ENCODE assay signal across 8 cellular contexts in the genomic region with DNA sequence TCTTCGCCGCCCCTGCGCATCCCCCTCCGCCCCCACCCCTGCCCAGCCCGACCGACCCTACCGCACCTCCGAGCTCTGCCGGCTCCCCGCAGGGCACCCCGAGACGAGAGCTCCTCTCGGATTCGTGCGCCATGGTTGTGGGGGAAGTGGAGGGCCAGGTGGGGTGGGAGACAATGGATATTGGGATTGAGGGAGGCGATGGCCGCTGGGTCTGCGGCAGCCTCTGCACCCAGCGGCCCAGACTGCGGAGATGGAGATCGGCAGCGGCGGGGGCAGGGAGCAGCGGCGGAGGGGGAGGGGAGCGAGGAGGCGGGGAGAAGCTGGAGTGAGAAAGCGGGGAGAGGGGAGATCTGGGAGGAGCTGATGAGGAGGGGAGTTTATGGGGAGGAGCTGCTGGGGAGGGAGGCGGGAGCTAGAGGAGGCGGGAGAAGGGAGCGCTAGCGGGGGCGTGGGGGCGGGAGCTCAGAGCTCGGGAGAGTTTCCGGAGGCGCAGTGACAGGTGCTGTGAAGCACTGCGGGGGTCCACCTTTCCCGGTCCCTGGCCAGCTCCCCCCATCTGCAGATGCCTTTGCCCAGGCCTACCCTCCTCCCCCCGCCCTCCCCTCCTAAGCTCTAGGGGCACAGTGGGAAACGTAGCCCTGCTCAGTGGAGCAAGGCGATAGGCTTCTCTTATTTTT. TPM values are rescaled to one million over a fixed set of nuclear protein-coding genes. Genes with fewer than 3 reads are reported as not detected.
DNase-seq lines count a peak whose midpoint lies in the region; ATAC-seq, FAIRE-seq and TF ChIP-seq lines count a peak whose summit lies in the region.

A gene (minus strand): TSS at position 352 of the 677 bp plus-strand sequence. CDS start 219 bp downstream, at position 133.

- H3K9me3 Mint-ChIP-seq in central memory CD8-positive, alpha-beta T cell, result no peaks in the 10 kb centered on the region

- no peak within 1 kb of the TSS for H3K9ac ChIP-seq in keratinocyte (ENCODE audit: control insufficient read depth, extremely low read depth, insufficient read depth, low read length)

- no peak within 1 kb of the TSS for H3K27ac ChIP-seq in keratinocyte (ENCODE audit: control insufficient read depth, insufficient read depth, low read length)

- H3K4me1 ChIP-seq in keratinocyte (ENCODE audit: control insufficient read depth, extremely low read depth, insufficient read depth, low read length), result peaks cover 5% of the 10 kb centered on the region

- TF ChIP-seq CTCF in keratinocyte (optimal IDR thresholded peaks at IDR 0.05 in 1 of 3, IDR thresholded peaks at IDR 0.05 in 1 of 3, conservative IDR thresholded peaks at IDR 0.05 in 1 of 3; ENCODE audit: extremely low read depth in 1 of 3, insufficient read depth in 2 of 3, low read length in 3 of 3), result no peak

- dilution Hi-C loops in keratinocyte (cut with MboI; ENCODE audit: extremely low pct_ligation_motif_present, low sequenced_read_pairs), result no loop called here

- FAIRE-seq in keratinocyte (lab: Jason Lieb, UNC), result no peak

- peak; percentile 59 for ATAC-seq in GM18498 (IDR thresholded peaks at IDR 0.05; ENCODE audit: unreplicated experiment)
- ATAC-seq in central memory CD8-positive, alpha-beta T cell (replicated peaks; ENCODE audit: extremely low read depth, poor library complexity, severe bottlenecking), result peak; percentile 69

- H3K4me1 Mint-ChIP-seq in central memory CD8-positive, alpha-beta T cell, result peaks cover 18% of the 10 kb centered on the region

- no peaks in the 10 kb centered on the region for H3K9me3 ChIP-seq in keratinocyte (ENCODE audit: control insufficient read depth, low read depth, low read length)

- peak within 1 kb of the TSS; percentile 79 for H3K4me3 Mint-ChIP-seq in central memory CD8-positive, alpha-beta T cell

- H3K4me3 ChIP-seq in keratinocyte (ENCODE audit: control insufficient read depth in 2 of 3, extremely low read depth in 1 of 3, insufficient read depth in 2 of 3, low read depth in 1 of 3, low read length in 3 of 3), result peak within 1 kb of the TSS; percentile 22 to 67 (median 43)

- no peaks in the 10 kb centered on the region for H4K20me1 ChIP-seq in keratinocyte (ENCODE audit: control insufficient read depth, extremely low read depth, insufficient read depth, low read length)

- no peaks in the 10 kb centered on the region for H3K36me3 ChIP-seq in keratinocyte (ENCODE audit: control insufficient read depth in 2 of 2, extremely low read depth in 1 of 2, insufficient read depth in 2 of 2, low read length in 2 of 2)

- peaks cover 3% of the 10 kb centered on the region for H3K27me3 ChIP-seq in keratinocyte (ENCODE audit: control insufficient read depth, extremely low read depth, insufficient read depth, low read length)

- no peaks in the 10 kb centered on the region for H3K79me2 ChIP-seq in keratinocyte (ENCODE audit: control insufficient read depth, insufficient read depth, low read length)

- no peaks in the 10 kb centered on the region for H3K36me3 Mint-ChIP-seq in central memory CD8-positive, alpha-beta T cell (ENCODE audit: insufficient read depth)

- peak within 1 kb of the TSS; percentile 51 for H3K4me2 ChIP-seq in keratinocyte (ENCODE audit: control insufficient read depth, extremely low read depth, insufficient read depth, low read depth, low read length)

- peak within 1 kb of the TSS; percentile 77 for H2AFZ ChIP-seq in keratinocyte (ENCODE audit: control insufficient read depth, low read length)

- H3K27ac Mint-ChIP-seq in central memory CD8-positive, alpha-beta T cell (ENCODE audit: low read depth), result peak within 1 kb of the TSS; percentile 77

- peak; percentile 92 for DNase-seq in NCI-H1694 (lab: John Stamatoyannopoulos, UW)
- peak; percentile 31 for DNase-seq in activated CD4-positive, CD25-positive, alpha-beta regulatory T cell treated with anti-CD3 and anti-CD28 coated beads, Interleukin-2, amount 50 U/mL, for 16 hours (ENCODE audit: low read depth, low spot score)
- no peak for DNase-seq in central memory CD8-positive, alpha-beta T cell (ENCODE audit: low spot score in 2 of 2)
- DNase-seq in keratinocyte (ENCODE audit: low read depth, low spot score), result peak; percentile 11
- peak; percentile 66 for DNase-seq in stimulated activated CD4-positive, alpha-beta T cell treated with anti-CD3 and anti-CD28 coated beads, Interleukin-12 subunit alpha, Interleukin-12 subunit beta, amount 100 ng/mL, for 4 hours
- DNase-seq in epidermal melanocyte (ENCODE audit: insufficient read length, low spot score), result no peak
- DNase-seq in retina, result no peak

- H3K27me3 Mint-ChIP-seq in central memory CD8-positive, alpha-beta T cell, result no peaks in the 10 kb centered on the region

- H3K9me1 ChIP-seq in keratinocyte (ENCODE audit: control insufficient read depth, extremely low read depth, insufficient read depth, low read length), result no peaks in the 10 kb centered on the region

RNA-seq across cellular contexts. Expression of the gene that starts here (rescaled TPM):
- polyA plus RNA-seq in keratinocyte, result 0.44 to 0.84 TPM (median 0.64 TPM) in 3 replicates
- polyA plus RNA-seq in keratinocyte (2011; ENCODE audit: low read depth), result 0.16 TPM
- 0.57 and 0.63 TPM in 2 replicates for polyA plus RNA-seq in keratinocyte (2011; cell fraction: cytosol; rRNA removed)
- polyA plus RNA-seq in keratinocyte (2011; cell fraction: nucleus; rRNA removed), result 0.55 and 0.68 TPM in 2 replicates
- 0.39 and 1.0 TPM in 2 replicates for polyA plus RNA-seq in keratinocyte (2012; ENCODE audit: low replicate concordance)
- polyA minus RNA-seq in keratinocyte, result 0.73 to 3.1 TPM (median 0.90 TPM) in 3 replicates
- polyA minus RNA-seq in keratinocyte (2011; cell fraction: cytosol; rRNA and poly(A)+ RNA removed), result not detected
- polyA minus RNA-seq in keratinocyte (2011; cell fraction: nucleus; rRNA and poly(A)+ RNA removed), result 0.54 and 0.63 TPM in 2 replicates

Comparison
In these comparisons a context has a peak if more than half of its experiments do, and no peak if none do; other contexts are left out.
1. DNase-seq: peak in NCI-H1694 (single experiment), activated CD4-positive, CD25-positive, alpha-beta regulatory T cell treated with anti-CD3 and anti-CD28 coated beads, Interleukin-2, amount 50 U/mL, for 16 hours (single experiment), keratinocyte (single experiment) and stimulated activated CD4-positive, alpha-beta T cell treated with anti-CD3 and anti-CD28 coated beads, Interleukin-12 subunit alpha, Interleukin-12 subunit beta, amount 100 ng/mL, for 4 hours (single experiment); none in central memory CD8-positive, alpha-beta T cell (0 of 2), epidermal melanocyte (single experiment) and retina (single experiment).